In the genomic region with DNA sequence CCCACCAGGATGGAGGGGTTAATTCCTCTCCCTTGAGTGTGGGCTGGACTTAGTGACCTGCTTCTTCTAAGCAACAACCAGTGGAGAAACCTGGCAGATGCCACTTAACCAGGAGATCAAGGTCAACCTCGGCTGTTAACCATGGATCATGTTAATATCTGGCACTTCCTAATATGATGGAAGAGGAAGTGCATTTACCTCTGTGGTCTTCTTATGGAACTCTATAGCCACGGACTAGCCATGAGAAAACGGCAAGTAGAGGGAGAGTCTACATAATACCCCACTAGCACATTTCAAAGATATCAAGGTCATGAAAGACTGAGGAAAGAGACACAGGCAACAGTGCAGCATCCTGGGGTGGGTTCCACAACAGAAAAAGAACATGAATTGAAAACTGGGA, we compare ENCODE assay signal across 1 cellular context.
TF ChIP-seq lines count a peak whose summit lies in the region.

No MANE protein-coding gene starts in this region.

TF ChIP-seq in HCT116, 20 proteins besides CTCF, POLR2A, EP300 and RAD21 (continued from another document):
- TF ChIP-seq EGR1 (IDR thresholded peaks at IDR 0.05; ENCODE audit: low read depth) (no peak), ELF1 (IDR thresholded peaks at IDR 0.05; ENCODE audit: borderline replicate concordance, low read depth) (no peak), SRF (IDR thresholded peaks at IDR 0.05; ENCODE audit: low read depth) (no peak), TCF7L2 (IDR thresholded peaks at IDR 0.05; ENCODE audit: borderline replicate concordance, extremely low read depth, insufficient read depth, insufficient read length) (no peak), ZFX (IDR thresholded peaks at IDR 0.05) (no peak), EZH2 (IDR thresholded peaks at IDR 0.05) (no peak), SP1 (IDR thresholded peaks at IDR 0.05; ENCODE audit: low read depth) (no peak), CBX3 (IDR thresholded peaks at IDR 0.05; ENCODE audit: low read depth) (no peak)
- TF ChIP-seq, protein P1, sequence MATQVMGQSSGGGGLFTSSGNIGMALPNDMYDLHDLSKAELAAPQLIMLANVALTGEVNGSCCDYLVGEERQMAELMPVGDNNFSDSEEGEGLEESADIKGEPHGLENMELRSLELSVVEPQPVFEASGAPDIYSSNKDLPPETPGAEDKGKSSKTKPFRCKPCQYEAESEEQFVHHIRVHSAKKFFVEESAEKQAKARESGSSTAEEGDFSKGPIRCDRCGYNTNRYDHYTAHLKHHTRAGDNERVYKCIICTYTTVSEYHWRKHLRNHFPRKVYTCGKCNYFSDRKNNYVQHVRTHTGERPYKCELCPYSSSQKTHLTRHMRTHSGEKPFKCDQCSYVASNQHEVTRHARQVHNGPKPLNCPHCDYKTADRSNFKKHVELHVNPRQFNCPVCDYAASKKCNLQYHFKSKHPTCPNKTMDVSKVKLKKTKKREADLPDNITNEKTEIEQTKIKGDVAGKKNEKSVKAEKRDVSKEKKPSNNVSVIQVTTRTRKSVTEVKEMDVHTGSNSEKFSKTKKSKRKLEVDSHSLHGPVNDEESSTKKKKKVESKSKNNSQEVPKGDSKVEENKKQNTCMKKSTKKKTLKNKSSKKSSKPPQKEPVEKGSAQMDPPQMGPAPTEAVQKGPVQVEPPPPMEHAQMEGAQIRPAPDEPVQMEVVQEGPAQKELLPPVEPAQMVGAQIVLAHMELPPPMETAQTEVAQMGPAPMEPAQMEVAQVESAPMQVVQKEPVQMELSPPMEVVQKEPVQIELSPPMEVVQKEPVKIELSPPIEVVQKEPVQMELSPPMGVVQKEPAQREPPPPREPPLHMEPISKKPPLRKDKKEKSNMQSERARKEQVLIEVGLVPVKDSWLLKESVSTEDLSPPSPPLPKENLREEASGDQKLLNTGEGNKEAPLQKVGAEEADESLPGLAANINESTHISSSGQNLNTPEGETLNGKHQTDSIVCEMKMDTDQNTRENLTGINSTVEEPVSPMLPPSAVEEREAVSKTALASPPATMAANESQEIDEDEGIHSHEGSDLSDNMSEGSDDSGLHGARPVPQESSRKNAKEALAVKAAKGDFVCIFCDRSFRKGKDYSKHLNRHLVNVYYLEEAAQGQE (IDR thresholded peaks at IDR 0.05; ENCODE audit: low read depth): no peak
